ENCODE assay signal across 20 cellular contexts in genomic region chrX:69070949-69071650, GRCh38.
DNase-seq lines count a peak whose midpoint lies in the region; ATAC-seq, FAIRE-seq and TF ChIP-seq lines count a peak whose summit lies in the region.
"Had no signal": no experiment of that assay in that cellular context is flagged by ENCODE, and none has a peak within 500 bp of the region (broad histone marks: within the 10 kb centered on the region; RNA-seq: fewer than 3 reads in every experiment).

No MANE protein-coding gene starts in this region.

- no peak overlapping the region for H3K9ac ChIP-seq in HepG2 (ENCODE audit: insufficient read depth, low read depth, low read length)

- H3K4me1 ChIP-seq in right lobe of liver (no peaks in the 10 kb centered on the region), HepG2 (ENCODE audit: insufficient read depth, low read length) (no peaks in the 10 kb centered on the region), right atrium auricular region (peaks cover 0 to 3% of the 10 kb centered on the region in 2 donors)

- no peak for TF ChIP-seq POLR2A in right lobe of liver (IDR thresholded peaks at IDR 0.05)
- TF ChIP-seq POLR2A in HepG2 (IDR thresholded peaks at IDR 0.05; ENCODE audit: insufficient read depth in 1 of 2, low read depth in 2 of 2, low read length in 2 of 2) = no peak

- H3K27ac Mint-ChIP-seq in CD4-positive, alpha-beta T cell = no peak overlapping the region
- H3K27ac Mint-ChIP-seq: activated CD4-positive, alpha-beta T cell treated with anti-CD3 and anti-CD28 coated beads, Interleukin-2, amount 10 ng/mL, durations not matched to agents 7 days and 5 days; activated naive CD8-positive, alpha-beta T cell treated with anti-CD3 and anti-CD28 coated beads for 36 hours; CD14-positive monocyte; H9 had no signal

- DNase-seq in right lobe of liver (peak in 1 of 3 donors; percentile 49), HepG2 (ENCODE audit: low spot score) (no peak), right atrium auricular region (ENCODE audit: low spot score) (peak; percentile 78), pons (ENCODE audit: low spot score) (peak; percentile 2), GM13976 (ENCODE audit: low spot score) (no peak)
- DNase-seq in CD4-positive, alpha-beta T cell = no peak
- DNase-seq: activated CD4-positive, alpha-beta T cell treated with anti-CD3 and anti-CD28 coated beads, Interleukin-2, amount 10 ng/mL, durations not matched to agents 7 days and 5 days; activated naive CD8-positive, alpha-beta T cell treated with anti-CD3 and anti-CD28 coated beads for 36 hours; activated T-cell treated with anti-CD3 and anti-CD28 coated beads, Interleukin-2, amount 50 U/mL, for 1 hour; central memory CD4-positive, alpha-beta T cell; DND-41; H9; NCI-H2171; NK-92 treated with Interleukin-12 subunit alpha and Interleukin-12 subunit beta, amount 100 ng/mL, for 24 hours; SHP77 treated with DMSO at 0.1 percent for 48 hours had no signal

- TF ChIP-seq RAD21 in HepG2 (CRISPR knock-in tag; IDR thresholded peaks at IDR 0.05) = no peak

- FAIRE-seq in HepG2 (lab: Jason Lieb, UNC) = no peak
- FAIRE-seq: frontal cortex had no signal

- no TSS peak for BruUV-seq in HepG2 (replicated peaks; lab: Mats Ljungman, UMichigan)

- no peaks in the 10 kb centered on the region for H3K27me3 Mint-ChIP-seq in CD4-positive, alpha-beta T cell
- H3K27me3 Mint-ChIP-seq: activated CD4-positive, alpha-beta T cell treated with anti-CD3 and anti-CD28 coated beads, Interleukin-2, amount 10 ng/mL, durations not matched to agents 7 days and 5 days; activated naive CD8-positive, alpha-beta T cell treated with anti-CD3 and anti-CD28 coated beads for 36 hours had no signal

- intact Hi-C loops in right lobe of liver (cut with DNase I) = no loop called here
- intact Hi-C loops in HepG2 (cut with micrococcal nuclease; ENCODE audit: unreplicated experiment) = no loop called here
- intact Hi-C loops in CD4-positive, alpha-beta T cell (cut with DNase I, micrococcal nuclease) = no loop called here

- H3K79me2 ChIP-seq in HepG2 (ENCODE audit: insufficient read depth, low read length) = no peaks in the 10 kb centered on the region

- CTCF ChIA-PET in HepG2 (lab: Yijun Ruan, JAX; ENCODE audit: low intra/inter-chr PET ratio, low total read pairs) = no interaction called here
- CTCF ChIA-PET in CD4-positive, alpha-beta T cell (lab: Charles Lee) = no interaction called here

- no peak overlapping the region for H2AFZ ChIP-seq in HepG2 (ENCODE audit: low read length)

- no peaks in the 10 kb centered on the region for H3K4me1 Mint-ChIP-seq in CD4-positive, alpha-beta T cell (ENCODE audit: low read depth)
- H3K4me1 Mint-ChIP-seq: activated CD4-positive, alpha-beta T cell treated with anti-CD3 and anti-CD28 coated beads, Interleukin-2, amount 10 ng/mL, durations not matched to agents 7 days and 5 days; activated naive CD8-positive, alpha-beta T cell treated with anti-CD3 and anti-CD28 coated beads for 36 hours; CD14-positive monocyte had no signal

- POLR2A ChIA-PET in HepG2 (lab: Yijun Ruan, JAX) = no interaction called here
- POLR2A ChIA-PET in CD4-positive, alpha-beta T cell (lab: Charles Lee) = no interaction called here

- H4K20me1 ChIP-seq in HepG2 (ENCODE audit: insufficient read depth, low read length) = no peaks in the 10 kb centered on the region

- TF ChIP-seq EP300 in HepG2 (IDR thresholded peaks at IDR 0.05; ENCODE audit: low read depth in 2 of 2, low read length in 2 of 2) (no peak), HepG2 (CRISPR knock-in tag; IDR thresholded peaks at IDR 0.05; ENCODE audit: borderline replicate concordance) (no peak)

- in situ Hi-C loops in HepG2 (cut with HindIII; ENCODE audit: extremely low pct_ligation_motif_present, low pct_unique_long_range_greater_than_20kb) = no loop called here
- in situ Hi-C loops in GM13976 (cut with MboI; ENCODE audit: low sequenced_read_pairs, unreplicated experiment) = no loop called here

- no peaks in the 10 kb centered on the region for H3K27me3 ChIP-seq in right lobe of liver
- no peaks in the 10 kb centered on the region for H3K27me3 ChIP-seq in HepG2 (ENCODE audit: control insufficient read depth in 1 of 2, insufficient read depth in 2 of 2, low read length in 2 of 2)
- H3K27me3 ChIP-seq in right atrium auricular region = no peaks in the 10 kb centered on the region
- no peaks in the 10 kb centered on the region for H3K27me3 ChIP-seq in CD4-positive, alpha-beta T cell (ENCODE audit: control insufficient read depth, insufficient read depth, low read length)

- no peaks in the 10 kb centered on the region for H3K36me3 ChIP-seq in right lobe of liver
- H3K36me3 ChIP-seq in HepG2 (replicated peaks in 1 of 2; ENCODE audit: control insufficient read depth in 1 of 2, insufficient read depth in 2 of 2, low read length in 2 of 2) = no peaks in the 10 kb centered on the region
- no peaks in the 10 kb centered on the region for H3K36me3 ChIP-seq in right atrium auricular region

- no peaks in the 10 kb centered on the region for H3K36me3 Mint-ChIP-seq in CD4-positive, alpha-beta T cell (ENCODE audit: low read depth)
- H3K36me3 Mint-ChIP-seq: activated naive CD8-positive, alpha-beta T cell treated with anti-CD3 and anti-CD28 coated beads for 36 hours; CD14-positive monocyte had no signal

- H3K9me3 ChIP-seq in right lobe of liver (no peaks in the 10 kb centered on the region), HepG2 (ENCODE audit: low read length) (no peaks in the 10 kb centered on the region), right atrium auricular region (no peaks in the 10 kb centered on the region)
- H3K9me3 ChIP-seq in CD4-positive, alpha-beta T cell (ENCODE audit: control insufficient read depth, low read length) = no peaks in the 10 kb centered on the region

- no peak for TF ChIP-seq CTCF in right lobe of liver (IDR thresholded peaks at IDR 0.05)
- TF ChIP-seq CTCF in HepG2 (CRISPR knock-in tag; IDR thresholded peaks at IDR 0.05) = no peak
- no peak for TF ChIP-seq CTCF in right atrium auricular region (IDR thresholded peaks at IDR 0.05)
- TF ChIP-seq CTCF in GM13976 (IDR thresholded peaks at IDR 0.05; ENCODE audit: borderline replicate concordance, control extremely low read depth, extremely low read depth, insufficient read depth, missing control alignments) = no peak
- TF ChIP-seq CTCF in CD4-positive, alpha-beta T cell (IDR thresholded peaks at IDR 0.05) = no peak

- no peaks in the 10 kb centered on the region for H3K9me3 Mint-ChIP-seq in CD4-positive, alpha-beta T cell
- H3K9me3 Mint-ChIP-seq: activated CD4-positive, alpha-beta T cell treated with anti-CD3 and anti-CD28 coated beads, Interleukin-2, amount 10 ng/mL, durations not matched to agents 7 days and 5 days; activated naive CD8-positive, alpha-beta T cell treated with anti-CD3 and anti-CD28 coated beads for 36 hours had no signal

- no peak overlapping the region for H3K4me3 ChIP-seq in right lobe of liver
- H3K4me3 ChIP-seq in HepG2 (replicated peaks in 1 of 3; ENCODE audit: insufficient read depth in 1 of 3, low read depth in 2 of 3, low read length in 3 of 3) = no peak overlapping the region
- no peak overlapping the region for H3K4me3 ChIP-seq in right atrium auricular region

- H3K4me3 Mint-ChIP-seq in CD4-positive, alpha-beta T cell = no peak overlapping the region
- H3K4me3 Mint-ChIP-seq: activated CD4-positive, alpha-beta T cell treated with anti-CD3 and anti-CD28 coated beads, Interleukin-2, amount 10 ng/mL, durations not matched to agents 7 days and 5 days; activated naive CD8-positive, alpha-beta T cell treated with anti-CD3 and anti-CD28 coated beads for 36 hours; CD14-positive monocyte; H9 had no signal

- peak in 3 of 4 donors; percentile 21 to 42 (median 39) for ATAC-seq in right lobe of liver
- ATAC-seq in HepG2 = no peak
- ATAC-seq in HG03159 (IDR thresholded peaks at IDR 0.05; ENCODE audit: unreplicated experiment) = no peak
- no peak for ATAC-seq in GM21576 (IDR thresholded peaks at IDR 0.05; ENCODE audit: unreplicated experiment)
- no peak for ATAC-seq in CD4-positive, alpha-beta T cell (ENCODE audit: poor library complexity)

- H3K27ac ChIP-seq in right lobe of liver (no peak overlapping the region), HepG2 (ENCODE audit: extremely low read length, insufficient read depth, low read length) (no peak overlapping the region), right atrium auricular region (peak overlapping the region; percentile 26 to 53)
- H3K27ac ChIP-seq in CD4-positive, alpha-beta T cell (ENCODE audit: low read depth, low read length) = no peak overlapping the region
- H3K27ac ChIP-seq: 22Rv1 had no signal

- WGBS in right lobe of liver (ENCODE audit: insufficient coverage, low coverage, low lambda C conversion rate, missing lambda C conversion rate) = 50% methylated on average over 6 of the region's 12 CpGs
- 22% methylated on average over 3 of the region's 12 CpGs for WGBS in HepG2 (ENCODE audit: low lambda C conversion rate)

- H3K4me2 ChIP-seq in HepG2 (ENCODE audit: low read depth, low read length) = no peak overlapping the region

TF ChIP-seq in HepG2, 621 proteins besides CTCF, POLR2A, EP300 and RAD21 (continues in another document):
- TF ChIP-seq CAMTA2 (CRISPR knock-in tag; IDR thresholded peaks at IDR 0.05; ENCODE audit: borderline replicate concordance) = no peak

Comparison
In these comparisons a context has a peak if more than half of its experiments do, and no peak if none do; other contexts are left out.
1. ATAC-seq: peak in right lobe of liver (3 of 4); none in HepG2 (single experiment), HG03159 (single experiment), GM21576 (single experiment) and CD4-positive, alpha-beta T cell (single experiment).
2. DNase-seq: peak in right atrium auricular region (single experiment) and pons (single experiment); none in HepG2 (single experiment), GM13976 (single experiment) and CD4-positive, alpha-beta T cell (0 of 10).
3. H3K27ac ChIP-seq: peak in right atrium auricular region (2 of 2); none in right lobe of liver (0 of 3), HepG2 (single experiment) and CD4-positive, alpha-beta T cell (single experiment).